ENCODE assay signal across 17 cellular contexts in genomic region chr6:152048921-152049320, GRCh38.
"Had no signal": no experiment of that assay in that cellular context is flagged by ENCODE, and none has a peak within 500 bp of the region (broad histone marks: within the 10 kb centered on the region; RNA-seq: fewer than 3 reads in every experiment).

No MANE protein-coding gene starts in this region.

- H3K27me3 Mint-ChIP-seq: stimulated activated memory B cell treated with anti-CD40 and anti-IgM and Interleukin-4, amounts not matched to agents 10 μg/mL and 1 μg/mL and 100 μg/mL, for 72 hours; stimulated activated naive CD8-positive, alpha-beta T cell treated with anti-CD3 and anti-CD28 coated beads, Interleukin-15, Interleukin-2, amounts not matched to agents 100 ng/mL and 50 ng/mL, for 24 hours had no signal

- H3K27ac ChIP-seq: dorsolateral prefrontal cortex, heart left ventricle, psoas muscle, right lobe of liver, tibial artery, upper lobe of left lung had no signal

- H3K4me1 ChIP-seq: heart left ventricle, tibial artery, upper lobe of left lung had no signal

- H3K9me3 Mint-ChIP-seq: nephron progenitor cell; stimulated activated memory B cell treated with anti-CD40 and anti-IgM and Interleukin-4, amounts not matched to agents 10 μg/mL and 1 μg/mL and 100 μg/mL, for 72 hours; stimulated activated naive CD8-positive, alpha-beta T cell treated with anti-CD3 and anti-CD28 coated beads, Interleukin-15, Interleukin-2, amounts not matched to agents 100 ng/mL and 50 ng/mL, for 24 hours had no signal

- H3K9me3 ChIP-seq: heart left ventricle, psoas muscle, right lobe of liver, tibial artery, upper lobe of left lung, uterus had no signal

- ATAC-seq: heart left ventricle; naive thymus-derived CD4-positive, alpha-beta T cell; psoas muscle; right lobe of liver; stimulated activated memory B cell treated with anti-CD40 and anti-IgM and Interleukin-4, amounts not matched to agents 10 μg/mL and 1 μg/mL and 100 μg/mL, for 72 hours had no signal

- H3K27me3 ChIP-seq: heart left ventricle, right lobe of liver, tibial artery, upper lobe of left lung, uterus had no signal

- H3K27ac Mint-ChIP-seq: naive thymus-derived CD4-positive, alpha-beta T cell; stimulated activated memory B cell treated with anti-CD40 and anti-IgM and Interleukin-4, amounts not matched to agents 10 μg/mL and 1 μg/mL and 100 μg/mL, for 72 hours; stimulated activated naive CD8-positive, alpha-beta T cell treated with anti-CD3 and anti-CD28 coated beads, Interleukin-15, Interleukin-2, amounts not matched to agents 100 ng/mL and 50 ng/mL, for 24 hours had no signal

- H3K36me3 Mint-ChIP-seq: stimulated activated memory B cell treated with anti-CD40 and anti-IgM and Interleukin-4, amounts not matched to agents 10 μg/mL and 1 μg/mL and 100 μg/mL, for 72 hours had no signal

- H3K4me3 Mint-ChIP-seq: naive thymus-derived CD4-positive, alpha-beta T cell; nephron progenitor cell; stimulated activated memory B cell treated with anti-CD40 and anti-IgM and Interleukin-4, amounts not matched to agents 10 μg/mL and 1 μg/mL and 100 μg/mL, for 72 hours; stimulated activated naive CD8-positive, alpha-beta T cell treated with anti-CD3 and anti-CD28 coated beads, Interleukin-15, Interleukin-2, amounts not matched to agents 100 ng/mL and 50 ng/mL, for 24 hours had no signal

- H3K36me3 ChIP-seq: heart left ventricle, right lobe of liver, tibial artery, upper lobe of left lung, uterus had no signal

- H3K4me1 Mint-ChIP-seq: nephron progenitor cell; stimulated activated memory B cell treated with anti-CD40 and anti-IgM and Interleukin-4, amounts not matched to agents 10 μg/mL and 1 μg/mL and 100 μg/mL, for 72 hours had no signal

- DNase-seq: dorsolateral prefrontal cortex; effector CD8-positive, alpha-beta T cell; heart left ventricle; hippocampal formation; kidney glomerular epithelial cell; naive thymus-derived CD4-positive, alpha-beta T cell; nephron progenitor cell; psoas muscle; retina; right lobe of liver; stimulated activated CD4-positive, alpha-beta T cell treated with anti-CD3 and anti-CD28 coated beads, Interleukin-4, amount 100 ng/mL, for 1 hour; stimulated activated CD8-positive, alpha-beta memory T cell treated with anti-CD3 and anti-CD28 coated beads, Interleukin-4, amount 100 ng/mL, for 48 hours; tibial artery; upper lobe of left lung; uterus had no signal

- H3K4me3 ChIP-seq: dorsolateral prefrontal cortex, heart left ventricle, psoas muscle, right lobe of liver, tibial artery, upper lobe of left lung, uterus had no signal
